In the genomic region with DNA sequence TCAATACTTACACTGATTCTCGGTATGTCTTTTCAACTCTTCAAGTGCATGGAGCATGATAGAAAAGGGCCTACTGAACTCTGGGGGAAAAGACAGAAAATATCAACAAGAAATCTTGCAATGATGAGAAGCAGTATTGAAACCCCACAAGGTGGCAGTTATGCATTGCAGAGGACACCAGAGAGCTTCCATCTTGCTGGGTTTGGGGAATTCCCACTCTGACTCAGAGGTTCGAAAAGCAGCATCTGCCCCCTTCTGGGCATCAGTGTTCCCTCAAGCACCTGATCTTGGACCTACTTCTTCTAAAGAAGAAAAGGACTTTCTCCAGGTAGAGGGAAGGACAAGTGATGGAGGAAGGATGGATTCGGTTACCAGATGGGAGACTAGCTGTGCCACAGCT, we compare ENCODE assay signal across 7 cellular contexts.
DNase-seq lines count a peak whose midpoint lies in the region; ATAC-seq lines count a peak whose summit lies in the region.
"Not testable (repeated sequence)": the region's sequence is repeated elsewhere in the genome, so short reads cannot be mapped to it uniquely, and the experiment has no call there.

No MANE protein-coding gene starts in this region.

- DNase-seq in ELF-1 (ENCODE audit: low read depth, low spot score) (peak; percentile 34), HK-2 (ENCODE audit: unreplicated experiment) (peak; percentile 48), NCI-H82 (lab: John Stamatoyannopoulos, UW) (peak; percentile 42), amniotic epithelial cell (ENCODE audit: low read depth) (peak; percentile 8), germinal center (ENCODE audit: low spot score) (peak; percentile 36), trophoblast cell (peak; percentile 48 to 79)
- DNase-seq in activated CD4-positive, alpha-beta T cell treated with anti-CD3 and anti-CD28 coated beads for 36 hours, result peak; percentile 70

- not testable (repeated sequence) for H3K4me2 ChIP-seq in trophoblast cell (ENCODE audit: low read length)

- H3K36me3 ChIP-seq in trophoblast cell (ENCODE audit: control insufficient read depth in 1 of 2, insufficient read depth in 2 of 2, low read length in 2 of 2), result not testable (repeated sequence)

- not testable (repeated sequence) for H2BK5ac ChIP-seq in trophoblast cell (ENCODE audit: low read depth, low read length, poor library complexity)

- H3K18ac ChIP-seq in trophoblast cell (ENCODE audit: low read length), result not testable (repeated sequence)

- not testable (repeated sequence) for H3K9ac ChIP-seq in trophoblast cell (ENCODE audit: low read length)

- H3K9me3 Mint-ChIP-seq in activated CD4-positive, alpha-beta T cell treated with anti-CD3 and anti-CD28 coated beads for 36 hours (ENCODE audit: low read depth), result not testable (repeated sequence)

- not testable (repeated sequence) for H3K4me1 Mint-ChIP-seq in activated CD4-positive, alpha-beta T cell treated with anti-CD3 and anti-CD28 coated beads for 36 hours

- H4K91ac ChIP-seq in trophoblast cell (ENCODE audit: low read depth, low read length), result not testable (repeated sequence)

- not testable (repeated sequence) for H3K4me3 ChIP-seq in trophoblast cell (ENCODE audit: low read depth, low read length)

- no CpG with 5 or more reads among the region's 3 CpGs for WGBS in trophoblast cell (ENCODE audit: extremely low coverage, insufficient coverage, insufficient read length)

- not testable (repeated sequence) for H3K36me3 Mint-ChIP-seq in activated CD4-positive, alpha-beta T cell treated with anti-CD3 and anti-CD28 coated beads for 36 hours (ENCODE audit: low read depth)

- CTCF ChIA-PET in activated CD4-positive, alpha-beta T cell treated with anti-CD3 and anti-CD28 coated beads for 36 hours (lab: Charles Lee), result interaction anchor here (0.6 kb wide), 1 partner anchor 84 kb away, joined by 4 read pairs; no protein-coding TSS in a partner anchor

- not testable (repeated sequence) for H3K23ac ChIP-seq in trophoblast cell (ENCODE audit: low read length)

- H3K27ac ChIP-seq in trophoblast cell (ENCODE audit: low read depth, low read length), result not testable (repeated sequence)

- not testable (repeated sequence) for H3K27ac Mint-ChIP-seq in activated CD4-positive, alpha-beta T cell treated with anti-CD3 and anti-CD28 coated beads for 36 hours

- peak; percentile 69 for ATAC-seq in activated CD4-positive, alpha-beta T cell treated with anti-CD3 and anti-CD28 coated beads for 36 hours

- not testable (repeated sequence) for H4K8ac ChIP-seq in trophoblast cell (ENCODE audit: low read depth, low read length)

- not testable (repeated sequence) for H3K4me1 ChIP-seq in trophoblast cell (ENCODE audit: control insufficient read depth in 1 of 2, insufficient read depth in 2 of 2, low read length in 2 of 2)

- H3K4ac ChIP-seq in trophoblast cell (ENCODE audit: low read depth, low read length), result not testable (repeated sequence)

- POLR2A ChIA-PET in activated CD4-positive, alpha-beta T cell treated with anti-CD3 and anti-CD28 coated beads for 36 hours (lab: Charles Lee), result not testable (repeated sequence)

- H3K27me3 Mint-ChIP-seq in activated CD4-positive, alpha-beta T cell treated with anti-CD3 and anti-CD28 coated beads for 36 hours, result not testable (repeated sequence)

- intact Hi-C loops in activated CD4-positive, alpha-beta T cell treated with anti-CD3 and anti-CD28 coated beads for 36 hours (cut with DNase I, micrococcal nuclease), result not testable (repeated sequence)

- not testable (repeated sequence) for H3K14ac ChIP-seq in trophoblast cell (ENCODE audit: low read length)

- not testable (repeated sequence) for H3K27me3 ChIP-seq in trophoblast cell (ENCODE audit: insufficient read depth, low read length)

- H2AFZ ChIP-seq in trophoblast cell (ENCODE audit: insufficient read depth, low read length, poor library complexity), result not testable (repeated sequence)

- not testable (repeated sequence) for H3K79me2 ChIP-seq in trophoblast cell (ENCODE audit: control insufficient read depth, insufficient read depth, low read length, poor library complexity)

- not testable (repeated sequence) for H4K12ac ChIP-seq in trophoblast cell (ENCODE audit: low read depth, low read length)

- not testable (repeated sequence) for H3K9me3 ChIP-seq in trophoblast cell (ENCODE audit: insufficient read depth, low read depth, low read length)

- H3K79me1 ChIP-seq in trophoblast cell (ENCODE audit: low read length), result not testable (repeated sequence)

- H2BK120ac ChIP-seq in trophoblast cell (ENCODE audit: insufficient read depth, low read length, poor library complexity), result not testable (repeated sequence)

- H2BK12ac ChIP-seq in trophoblast cell (ENCODE audit: low read length), result not testable (repeated sequence)

- H2AK5ac ChIP-seq in trophoblast cell (ENCODE audit: low read length), result not testable (repeated sequence)

- not testable (repeated sequence) for H3K4me3 Mint-ChIP-seq in activated CD4-positive, alpha-beta T cell treated with anti-CD3 and anti-CD28 coated beads for 36 hours

Comparison
In these comparisons a context has a peak if more than half of its experiments do, and no peak if none do; other contexts are left out.
1. DNase-seq: peak in every context shown above with its lines; median percentile 70 in activated CD4-positive, alpha-beta T cell treated with anti-CD3 and anti-CD28 coated beads for 36 hours; 64 in trophoblast cell; 48 in HK-2; 42 in NCI-H82; 36 in germinal center; 34 in ELF-1; 8 in amniotic epithelial cell.